ENCODE assay signal across 8 cellular contexts in genomic region chr2:202237787-202238233, GRCh38. TPM values are rescaled to one million over a fixed set of nuclear protein-coding genes. Genes with fewer than 3 reads are reported as not detected.
DNase-seq lines count a peak whose midpoint lies in the region; TF ChIP-seq lines count a peak whose summit lies in the region.

No MANE protein-coding gene starts in this region.

- no peaks in the 10 kb centered on the region for H3K9me3 ChIP-seq in MG63

- TF ChIP-seq CTCF in HFF-Myc (IDR thresholded peaks at IDR 0.05; ENCODE audit: low read depth, low read length, missing control alignments), result no peak

- peaks cover 6% of the 10 kb centered on the region; the same call in 1 of the 2 replicates for H3K36me3 ChIP-seq in MG63

- DNase-seq in stimulated activated CD4-positive, alpha-beta T cell treated with anti-CD3 and anti-CD28 coated beads, Interleukin-1b, Interleukin-23, amount 100 ng/mL, for 48 hours, result peak; percentile 13
- DNase-seq in stimulated activated CD4-positive, alpha-beta T cell treated with anti-CD3 and anti-CD28 coated beads, Interleukin-12 subunit alpha, Interleukin-12 subunit beta, amount 100 ng/mL, for 4 hours, result no peak
- DNase-seq in HFF-Myc (ENCODE audit: extremely low read depth, low read depth) (no peak), MG63 (peak; percentile 51), globus pallidus (ENCODE audit: low spot score) (peak; percentile 21), nucleus accumbens (lab: John Stamatoyannopoulos, UW) (peak in 40 of 56 donors; percentile 3 to 59 (median 36)), GM19238 (ENCODE audit: insufficient read length, low spot score) (no peak)
- peak; percentile 11 for DNase-seq in activated naive CD4-positive, alpha-beta T cell treated with anti-CD3 and anti-CD28 coated beads, Interleukin-2, amount 50 U/mL, for 16 hours

- H3K27me3 ChIP-seq in MG63, result no peaks in the 10 kb centered on the region

- H3K4me3 ChIP-seq in HFF-Myc (replicated peaks; ENCODE audit: low read depth, low read length) (peak overlapping the region; percentile 79), MG63 (peak overlapping the region; percentile 80)

RNA-seq across cellular contexts. Expression of gene SUMO1, which starts 0.6 kb away (rescaled TPM):
- total RNA-seq in MG63 (2014; rRNA removed; shearing (Covaris generic); ENCODE audit: low replicate concordance), result 210 and 404 TPM in 2 replicates

RNA-seq across cellular contexts. Expression of gene NOP58, which starts 27.8 kb away (rescaled TPM):
- total RNA-seq in MG63 (2014; rRNA removed; shearing (Covaris generic); ENCODE audit: low replicate concordance), result 78.4 and 143 TPM in 2 replicates

Comparison
In these comparisons a context has a peak if more than half of its experiments do, and no peak if none do; other contexts are left out.
1. DNase-seq: peak in stimulated activated CD4-positive, alpha-beta T cell treated with anti-CD3 and anti-CD28 coated beads, Interleukin-1b, Interleukin-23, amount 100 ng/mL, for 48 hours (single experiment), MG63 (single experiment), activated naive CD4-positive, alpha-beta T cell treated with anti-CD3 and anti-CD28 coated beads, Interleukin-2, amount 50 U/mL, for 16 hours (single experiment), globus pallidus (single experiment) and nucleus accumbens (40 of 56); none in stimulated activated CD4-positive, alpha-beta T cell treated with anti-CD3 and anti-CD28 coated beads, Interleukin-12 subunit alpha, Interleukin-12 subunit beta, amount 100 ng/mL, for 4 hours (single experiment), HFF-Myc (single experiment) and GM19238 (single experiment).